Comparison of ENCODE assay signal across 10 cellular contexts in the genomic region with DNA sequence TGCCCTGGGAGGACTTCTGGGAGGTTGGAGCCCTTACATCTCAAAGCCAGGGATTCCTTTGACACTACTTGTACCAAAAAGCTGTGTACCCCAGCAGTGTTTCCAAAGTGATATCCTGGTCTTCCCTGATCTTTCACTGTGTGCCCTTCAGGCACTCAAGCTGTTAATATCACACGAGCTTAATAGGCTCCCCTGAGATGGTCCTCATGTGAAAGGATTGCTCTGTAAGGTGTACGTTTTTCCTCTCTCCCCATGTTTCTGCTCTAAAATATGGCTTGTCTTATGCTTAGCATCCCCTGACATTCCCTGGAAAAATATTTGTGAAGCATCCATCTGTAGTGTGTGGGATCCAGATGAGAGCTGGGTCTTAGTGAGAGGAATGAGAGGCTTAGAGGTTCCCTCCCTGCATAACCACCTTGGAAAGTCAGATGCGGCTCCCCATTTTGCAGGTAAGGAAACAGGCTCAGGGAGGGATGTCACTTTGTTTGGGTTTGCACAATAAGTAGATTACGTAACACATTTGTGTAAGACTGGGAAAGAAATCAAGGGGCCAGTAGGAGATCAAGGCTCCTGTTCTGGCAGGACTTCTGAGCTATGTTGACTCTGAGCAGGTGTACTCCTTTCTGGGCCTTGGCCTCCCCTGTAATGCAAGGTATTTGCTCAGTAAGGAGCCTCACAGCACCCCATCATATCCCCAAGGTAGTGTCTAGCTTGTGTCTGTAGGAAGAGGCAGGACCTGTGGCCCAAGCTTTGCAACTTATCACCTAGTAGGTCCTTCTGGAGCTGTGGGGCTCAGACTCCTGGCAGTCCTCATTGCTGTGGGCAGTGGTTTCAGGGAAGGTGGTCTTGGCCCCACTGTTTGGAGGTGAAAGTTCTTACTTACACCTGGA. TPM values are rescaled to one million over a fixed set of nuclear protein-coding genes. Genes with fewer than 3 reads are reported as not detected.
DNase-seq lines count a peak whose midpoint lies in the region; ATAC-seq and TF ChIP-seq lines count a peak whose summit lies in the region.
"Had no signal": no experiment of that assay in that cellular context is flagged by ENCODE, and none has a peak within 500 bp of the region (broad histone marks: within the 10 kb centered on the region; RNA-seq: fewer than 3 reads in every experiment).

No MANE protein-coding gene starts in this region.

- H3K36me3 ChIP-seq in Peyer's patch (peaks cover 0 to 21% (median 0%) of the 10 kb centered on the region in 3 donors), mucosa of rectum (ENCODE audit: control insufficient read depth in 2 of 2, insufficient read depth in 2 of 2, low read length in 2 of 2) (peaks cover 5 to 9% of the 10 kb centered on the region in 2 donors), testis (ENCODE audit: low read depth, missing control alignments) (no peaks in the 10 kb centered on the region)

- ATAC-seq in HG02938 (IDR thresholded peaks at IDR 0.05; ENCODE audit: unreplicated experiment) = no peak

- H3K9me3 ChIP-seq in Peyer's patch = no peaks in the 10 kb centered on the region
- no peaks in the 10 kb centered on the region for H3K9me3 ChIP-seq in mucosa of rectum (ENCODE audit: control insufficient read depth in 2 of 2, low read length in 2 of 2)
- H3K9me3 ChIP-seq in testis = no peaks in the 10 kb centered on the region

- H3K4me3 ChIP-seq in Peyer's patch (peak overlapping the region in 2 of 4 donors; percentile 49), coronary artery (no peak overlapping the region), mucosa of rectum (ENCODE audit: low read length in 2 of 2) (no peak overlapping the region), testis (no peak overlapping the region)

- H3K27me3 ChIP-seq in Peyer's patch (no peaks in the 10 kb centered on the region), mucosa of rectum (ENCODE audit: control insufficient read depth in 2 of 2, insufficient read depth in 2 of 2, low read length in 2 of 2) (no peaks in the 10 kb centered on the region), testis (no peaks in the 10 kb centered on the region)

- H3K27ac ChIP-seq in Peyer's patch (peak overlapping the region; percentile 46 to 91 (median 81)), coronary artery (peak overlapping the region; percentile 62 to 93), mucosa of rectum (ENCODE audit: low read depth in 2 of 2, low read length in 2 of 2) (peak overlapping the region; percentile 73 to 81), testis (peak overlapping the region; percentile 55 to 77)

- DNase-seq in Peyer's patch (no peak), coronary artery (ENCODE audit: low spot score) (no peak), testis (no peak), DMS79 (lab: John Stamatoyannopoulos, UW) (no peak), erythroblast (lab: John Stamatoyannopoulos, UW) (no peak)
- DNase-seq: effector memory CD4-positive, alpha-beta T cell; NCI-H446; retina had no signal

- TF ChIP-seq POLR2A in Peyer's patch (IDR thresholded peaks at IDR 0.05) (no peak), testis (IDR thresholded peaks at IDR 0.05) (no peak), erythroblast (IDR thresholded peaks at IDR 0.05; ENCODE audit: low read length) (no peak)

- intact Hi-C loops in testis (cut with DNase I; ENCODE audit: low total_unique reads) = no loop called here

- H3K9ac ChIP-seq in mucosa of rectum (ENCODE audit: low read depth in 1 of 2, low read length in 2 of 2) = no peak overlapping the region

- 63 to 70% methylated on average over 4 of the region's 4 CpGs for whole genome bisulfite sequencing in testis, 2 donors

- TF ChIP-seq CTCF in Peyer's patch (IDR thresholded peaks at IDR 0.05) (no peak), coronary artery (IDR thresholded peaks at IDR 0.05) (no peak), testis (IDR thresholded peaks at IDR 0.05) (no peak)

- H3K4me1 ChIP-seq in Peyer's patch = peaks cover 0 to 47% (median 5%) of the 10 kb centered on the region in 4 donors
- peaks cover 37 to 44% of the 10 kb centered on the region in 2 donors for H3K4me1 ChIP-seq in mucosa of rectum (ENCODE audit: control insufficient read depth in 2 of 2, insufficient read depth in 2 of 2, low read length in 2 of 2)
- H3K4me1 ChIP-seq in testis = peaks cover 17% of the 10 kb centered on the region

RNA-seq across cellular contexts. Expression of gene ACOX2, which starts 0.7 kb away (rescaled TPM):
- total RNA-seq in Peyer's patch = 100 to 1,000 TPM in 3 of 4 donors, 10 to 100 TPM in 1; 54.5 to 162 (median 142) TPM
- total RNA-seq in testis = 10 to 100 TPM; 46.1 to 55.9 TPM
- polyA plus RNA-seq in testis (ENCODE audit: insufficient read depth, low read depth, low replicate concordance) = 27.1 TPM

RNA-seq across cellular contexts. Expression of gene FAM107A, which starts 39.5 kb away (rescaled TPM):
- total RNA-seq in Peyer's patch = 10 to 100 TPM; 11.0 to 93.3 (median 24.3) TPM
- total RNA-seq in testis = 10 to 100 TPM; 14.8 to 17.8 TPM
- polyA plus RNA-seq in testis (ENCODE audit: insufficient read depth, low read depth, low replicate concordance) = 7.8 TPM

RNA-seq across cellular contexts. Expression of gene KCTD6, which starts 45.8 kb away (rescaled TPM):
- 10 to 100 TPM; 10.3 to 14.9 (median 11.9) TPM for total RNA-seq in Peyer's patch
- total RNA-seq in testis = 10 to 100 TPM; 14.9 to 19.8 TPM
- 9.5 TPM for polyA plus RNA-seq in testis (ENCODE audit: insufficient read depth, low read depth, low replicate concordance)
